Comparison of ENCODE assay signal across 2 cellular contexts in the genomic region with DNA sequence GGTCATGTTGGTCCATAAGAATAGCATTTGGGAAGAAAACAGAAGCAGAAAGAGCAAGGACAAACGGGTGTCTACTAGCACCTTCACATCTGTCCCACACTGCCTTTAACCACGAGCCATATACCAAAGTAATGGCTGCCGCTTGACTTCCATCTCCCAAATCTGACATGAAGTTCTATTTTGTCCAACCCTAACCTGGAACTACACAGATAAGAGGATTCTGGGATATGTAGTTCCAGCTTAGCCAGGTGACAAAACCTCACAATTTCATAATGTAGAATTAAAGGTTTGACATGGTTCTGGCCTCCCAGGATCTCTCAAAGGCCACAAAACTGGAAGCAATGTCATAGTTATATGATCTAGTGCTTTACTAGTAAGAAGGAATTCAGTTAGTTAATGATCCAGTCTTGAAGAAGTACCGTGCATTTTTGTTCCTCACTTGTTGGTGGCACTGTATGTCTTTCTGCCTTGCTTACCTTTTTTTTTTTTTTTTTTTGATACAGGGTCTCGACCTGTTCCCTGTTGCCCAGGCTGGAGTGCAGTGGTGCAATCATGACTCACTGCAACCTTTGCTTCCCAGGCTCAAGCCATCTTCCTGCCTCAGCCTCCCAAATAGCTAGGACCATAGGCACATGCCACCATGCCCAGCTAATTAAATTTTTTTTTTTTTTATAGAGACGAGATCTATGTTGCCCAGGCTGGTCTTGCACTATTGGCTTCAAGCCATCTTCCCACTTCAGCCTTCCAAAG.
TF ChIP-seq lines count a peak whose summit lies in the region.

No MANE protein-coding gene starts in this region.

TF ChIP-seq in K562, 482 proteins besides CTCF, POLR2A, EP300 and RAD21:
- TF ChIP-seq ZNF143 (CRISPR knock-in tag; IDR thresholded peaks at IDR 0.05) = peak; percentile 66; the same call in 1 of the 2 replicates
- TF ChIP-seq ZNF589 (CRISPR knock-in tag; IDR thresholded peaks at IDR 0.05; ENCODE audit: low read depth) = no peak
- TF ChIP-seq POLR2AphosphoS5 (IDR thresholded peaks at IDR 0.05; ENCODE audit: control insufficient read depth, insufficient read depth, low read depth, low read length) = no peak
- no peak for TF ChIP-seq SOX6 (IDR thresholded peaks at IDR 0.05)
- TF ChIP-seq POLR2G (IDR thresholded peaks at IDR 0.05; ENCODE audit: low read depth, low read length) = no peak
- TF ChIP-seq, protein P1, sequence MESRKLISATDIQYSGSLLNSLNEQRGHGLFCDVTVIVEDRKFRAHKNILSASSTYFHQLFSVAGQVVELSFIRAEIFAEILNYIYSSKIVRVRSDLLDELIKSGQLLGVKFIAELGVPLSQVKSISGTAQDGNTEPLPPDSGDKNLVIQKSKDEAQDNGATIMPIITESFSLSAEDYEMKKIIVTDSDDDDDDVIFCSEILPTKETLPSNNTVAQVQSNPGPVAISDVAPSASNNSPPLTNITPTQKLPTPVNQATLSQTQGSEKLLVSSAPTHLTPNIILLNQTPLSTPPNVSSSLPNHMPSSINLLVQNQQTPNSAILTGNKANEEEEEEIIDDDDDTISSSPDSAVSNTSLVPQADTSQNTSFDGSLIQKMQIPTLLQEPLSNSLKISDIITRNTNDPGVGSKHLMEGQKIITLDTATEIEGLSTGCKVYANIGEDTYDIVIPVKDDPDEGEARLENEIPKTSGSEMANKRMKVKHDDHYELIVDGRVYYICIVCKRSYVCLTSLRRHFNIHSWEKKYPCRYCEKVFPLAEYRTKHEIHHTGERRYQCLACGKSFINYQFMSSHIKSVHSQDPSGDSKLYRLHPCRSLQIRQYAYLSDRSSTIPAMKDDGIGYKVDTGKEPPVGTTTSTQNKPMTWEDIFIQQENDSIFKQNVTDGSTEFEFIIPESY (CRISPR knock-in tag; IDR thresholded peaks at IDR 0.05) = no peak
- TF ChIP-seq NR2C2 (CRISPR knock-in tag; IDR thresholded peaks at IDR 0.05) = no peak
- peak; percentile 66 for TF ChIP-seq NR2C2 (tag; IDR thresholded peaks at IDR 0.05)
- TF ChIP-seq YY1 (IDR thresholded peaks at IDR 0.05; ENCODE audit: borderline replicate concordance in 1 of 3, control insufficient read depth in 1 of 3, extremely low read depth in 1 of 3, insufficient read depth in 3 of 3, insufficient read length in 1 of 3, insufficient replicate concordance in 2 of 3, low read depth in 1 of 3, low read length in 2 of 3) = peak in 1 of 3 experiments; percentile 40
- no peak for TF ChIP-seq CREB1 (IDR thresholded peaks at IDR 0.05)
- TF ChIP-seq CREB1 (CRISPR knock-in tag; IDR thresholded peaks at IDR 0.05) = no peak
- peak; percentile 57; the same call in 1 of the 2 replicates for TF ChIP-seq HCFC1 (IDR thresholded peaks at IDR 0.05; ENCODE audit: low read depth, low read length)
- no peak for TF ChIP-seq ELF4 (CRISPR knock-in tag; IDR thresholded peaks at IDR 0.05)
- TF ChIP-seq SETDB1 (IDR thresholded peaks at IDR 0.05; ENCODE audit: low read length) = no peak
- no peak for TF ChIP-seq HDAC3 (IDR thresholded peaks at IDR 0.05; ENCODE audit: borderline replicate concordance, partially characterized antibody)
- no peak for TF ChIP-seq ILF3 (IDR thresholded peaks at IDR 0.05; ENCODE audit: borderline replicate concordance)
- TF ChIP-seq RBM34 (IDR thresholded peaks at IDR 0.05; ENCODE audit: borderline replicate concordance, insufficient read depth, low read length) = no peak
- no peak for TF ChIP-seq PPARD (CRISPR knock-in tag; IDR thresholded peaks at IDR 0.05)
- TF ChIP-seq ARHGAP35 (IDR thresholded peaks at IDR 0.05; ENCODE audit: partially characterized antibody) = no peak
- TF ChIP-seq NR2C1 (IDR thresholded peaks at IDR 0.05) = 0 out of 2 replicates have a peak, but pooled peaks have one; percentile 25
- TF ChIP-seq NR2C1 (tag; IDR thresholded peaks at IDR 0.05) = peak; percentile 78
- TF ChIP-seq CBX5 (IDR thresholded peaks at IDR 0.05; ENCODE audit: borderline replicate concordance, low read depth) = no peak
- TF ChIP-seq SMAD2 (IDR thresholded peaks at IDR 0.05; ENCODE audit: low read depth, low read length) = no peak
- no peak for TF ChIP-seq RFX1 (IDR thresholded peaks at IDR 0.05)
- TF ChIP-seq C11orf30 (IDR thresholded peaks at IDR 0.05; ENCODE audit: low read depth) = no peak
TF ChIP-seq in K562: peak in this region for 5.

TF ChIP-seq in HepG2, 621 proteins besides CTCF, POLR2A, EP300 and RAD21:
- TF ChIP-seq DNMT3B (CRISPR knock-in tag; conservative IDR thresholded peaks at IDR 0.05) = no peak
- peak; percentile 61 for TF ChIP-seq FOSL2 (CRISPR knock-in tag; IDR thresholded peaks at IDR 0.05)
